Comparison of ENCODE assay signal across 9 cellular contexts in the genomic region with DNA sequence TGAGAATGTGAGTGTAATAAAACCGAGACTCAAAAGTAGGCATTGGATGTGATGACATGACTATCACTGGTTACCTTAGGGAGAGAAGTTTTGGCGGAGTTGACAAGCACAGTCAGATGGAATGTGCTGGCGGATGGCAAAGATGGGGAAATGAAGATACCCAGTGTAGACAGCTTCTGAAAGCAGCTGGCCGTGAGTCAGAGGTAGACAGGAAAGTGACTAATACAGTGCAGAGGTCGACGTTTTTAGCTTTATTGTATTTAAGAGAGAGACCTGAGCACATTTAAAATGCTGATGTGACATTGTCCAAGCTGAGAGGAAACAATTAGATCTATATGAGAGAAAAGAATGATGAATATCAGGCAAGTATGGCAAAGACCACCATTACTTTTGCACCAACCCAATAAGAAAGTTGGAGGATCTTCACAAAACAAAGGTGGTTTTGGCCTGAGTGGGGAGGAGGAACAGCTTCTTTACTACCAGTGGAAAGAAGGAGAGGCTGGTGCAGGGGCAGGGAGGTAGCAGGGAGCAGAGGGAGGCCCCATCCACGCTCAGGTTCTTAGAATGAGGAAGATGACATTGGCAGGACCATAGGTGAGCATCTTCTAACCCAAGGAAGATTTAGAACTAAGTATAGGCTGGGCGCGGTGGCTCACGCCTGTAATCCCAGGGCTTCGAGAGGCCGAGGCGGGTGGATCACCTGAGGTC. TPM values are rescaled to one million over a fixed set of nuclear protein-coding genes. Genes with fewer than 3 reads are reported as not detected.
A peak's percentile ranks its signal among the peaks of the same experiment; 100 is the strongest.
DNase-seq lines count a peak whose midpoint lies in the region; ATAC-seq and TF ChIP-seq lines count a peak whose summit lies in the region.
"Had no signal": no experiment of that assay in that cellular context is flagged by ENCODE, and none has a peak within 500 bp of the region (broad histone marks: within the 10 kb centered on the region; RNA-seq: fewer than 3 reads in every experiment).

No MANE protein-coding gene starts in this region.

- intact Hi-C loops in left cardiac atrium (cut with DNase I), result no loop called here
- intact Hi-C loops in Right ventricle myocardium inferior (cut with DNase I), result no loop called here

- no peaks in the 10 kb centered on the region for H3K9me3 Mint-ChIP-seq in type B pancreatic cell

- H3K4me1 ChIP-seq in gastroesophageal sphincter, result no peaks in the 10 kb centered on the region

- no peak overlapping the region for H3K4me3 Mint-ChIP-seq in type B pancreatic cell

- peaks cover 16% of the 10 kb centered on the region for H3K27me3 Mint-ChIP-seq in type B pancreatic cell

- ATAC-seq in left cardiac atrium (peak in 1 of 2 donors; percentile 97), Right ventricle myocardium inferior (no peak), gastroesophageal sphincter (peak; percentile 46), GM18861 (IDR thresholded peaks at IDR 0.05; ENCODE audit: unreplicated experiment) (no peak)

- TF ChIP-seq CTCF in gastroesophageal sphincter (IDR thresholded peaks at IDR 0.05) (no peak), type B pancreatic cell (conservative IDR thresholded peaks at IDR 0.05) (no peak), GM10248 (IDR thresholded peaks at IDR 0.05; ENCODE audit: control extremely low read depth, extremely low read depth, low read depth, missing control alignments) (no peak)

- H3K27ac ChIP-seq in gastroesophageal sphincter, result no peak overlapping the region

- no peaks in the 10 kb centered on the region for H3K36me3 Mint-ChIP-seq in type B pancreatic cell

- H3K4me1 Mint-ChIP-seq in type B pancreatic cell (ENCODE audit: unreplicated experiment), result peaks cover 9% of the 10 kb centered on the region

- no peaks in the 10 kb centered on the region for H3K36me3 ChIP-seq in gastroesophageal sphincter

- DNase-seq in left cardiac atrium, result peak; percentile 41
- no peak for DNase-seq in Right ventricle myocardium inferior (ENCODE audit: missing footprints)
- peak; percentile 72 for DNase-seq in RPMI8226
- DNase-seq in type B pancreatic cell (ENCODE audit: extremely low spot score, unreplicated experiment), result peak; percentile 36
- DNase-seq in DMS 273 (lab: John Stamatoyannopoulos, UW; ENCODE audit: unreplicated experiment), result no peak
- no peak for DNase-seq in GM10248 (ENCODE audit: extremely low spot score)
- DNase-seq: NCI-H2227 treated with DMSO at 0.1 percent for 48 hours had no signal

- H3K27ac Mint-ChIP-seq in type B pancreatic cell, result no peak overlapping the region

- H3K4me3 ChIP-seq in gastroesophageal sphincter, result no peak overlapping the region

- H3K27me3 ChIP-seq in gastroesophageal sphincter, result peaks cover 14% of the 10 kb centered on the region

- 73 to 77% methylated on average over 11 to 13 of the region's 13 CpGs for WGBS in gastroesophageal sphincter (ENCODE audit: low coverage in 1 of 2), 2 donors

- POLR2A ChIA-PET in GM10248 (lab: Yijun Ruan, JAX), result no interaction called here

- TF ChIP-seq POLR2A in gastroesophageal sphincter (IDR thresholded peaks at IDR 0.05), result no peak

- CTCF ChIA-PET in GM10248 (lab: Yijun Ruan, JAX), result interaction anchor here (1.5 kb wide), 1 partner anchor 13 kb away, joined by 3 read pairs; no protein-coding TSS in a partner anchor

- TF ChIP-seq EP300 in gastroesophageal sphincter (IDR thresholded peaks at IDR 0.05), result no peak

- peaks cover 0 to 6% (median 0%) of the 10 kb centered on the region in 3 donors for H3K9me3 ChIP-seq in gastroesophageal sphincter

RNA-seq across cellular contexts. Expression of gene KCNIP1, which starts 36.7 kb away (rescaled TPM):
- total RNA-seq in left cardiac atrium, result not detected
- not detected for total RNA-seq in Right ventricle myocardium inferior
- total RNA-seq in gastroesophageal sphincter, result 1 to 10 TPM in 2 of 4 donors, under 1 TPM in 1, not detected in 1; 0.94 to 1.6 (median 1.1) TPM
- 1.2 and 5.3 TPM in 2 replicates for total RNA-seq in type B pancreatic cell (ENCODE audit: low replicate concordance)

Comparison
In these comparisons a context has a peak if more than half of its experiments do, and no peak if none do; other contexts are left out.
1. DNase-seq: peak in left cardiac atrium (single experiment), RPMI8226 (single experiment) and type B pancreatic cell (single experiment); none in Right ventricle myocardium inferior (single experiment), DMS 273 (single experiment) and GM10248 (single experiment).